Comparison of ENCODE assay signal across 2 cellular contexts in genomic region chr7:112933598-112933997, GRCh38.
A peak's percentile ranks its signal among the peaks of the same experiment; 100 is the strongest.
TF ChIP-seq lines count a peak whose summit lies in the region.

No MANE protein-coding gene starts in this region.

TF ChIP-seq in GM23338, 12 proteins besides CTCF, POLR2A, EP300 and RAD21 (continued from another document):
- no peak for TF ChIP-seq NANOG (IDR thresholded peaks at IDR 0.05; ENCODE audit: borderline replicate concordance)
- TF ChIP-seq CREB1 (CRISPR knock-in tag; IDR thresholded peaks at IDR 0.05; ENCODE audit: low read depth) = no peak
- no peak for TF ChIP-seq EZH2 (IDR thresholded peaks at IDR 0.05; ENCODE audit: low read depth, unreplicated experiment)
- TF ChIP-seq REST (IDR thresholded peaks at IDR 0.05; ENCODE audit: unreplicated experiment) = no peak
- TF ChIP-seq ZNF114 (CRISPR knock-in tag; IDR thresholded peaks at IDR 0.05) = no peak
- no peak for TF ChIP-seq JUNB (IDR thresholded peaks at IDR 0.05; ENCODE audit: unreplicated experiment)
- no peak for TF ChIP-seq ZNF331 (CRISPR knock-in tag; IDR thresholded peaks at IDR 0.05; ENCODE audit: low read depth)
- TF ChIP-seq ETS1 (IDR thresholded peaks at IDR 0.05) = no peak
- TF ChIP-seq POLR2AphosphoS5 (IDR thresholded peaks at IDR 0.05; ENCODE audit: low read depth) = no peak
- TF ChIP-seq ZNF462 (CRISPR knock-in tag; IDR thresholded peaks at IDR 0.05) = no peak

TF ChIP-seq in K562, 482 proteins besides CTCF, POLR2A, EP300 and RAD21 (continued from another document):
- TF ChIP-seq MNT (conservative IDR thresholded peaks at IDR 0.05) (no peak), PHF21A (IDR thresholded peaks at IDR 0.05; ENCODE audit: borderline replicate concordance, low read depth) (0 out of 2 replicates have a peak, but pooled peaks have one; percentile 24), ZNF77 (CRISPR knock-in tag; IDR thresholded peaks at IDR 0.05) (no peak), KDM1A (IDR thresholded peaks at IDR 0.05) (peak; percentile 63 to 68; a peak in 3 of 4 replicates), SOX6 (IDR thresholded peaks at IDR 0.05) (no peak), RCOR1 (IDR thresholded peaks at IDR 0.05; ENCODE audit: borderline replicate concordance in 1 of 2, low read depth in 2 of 2, low read length in 2 of 2) (0 out of 4 replicates have a peak, but pooled peaks of 1 of the 2 experiments have one; percentile 12)
TF ChIP-seq in K562: peak in this region for 3.
